In the genomic region with DNA sequence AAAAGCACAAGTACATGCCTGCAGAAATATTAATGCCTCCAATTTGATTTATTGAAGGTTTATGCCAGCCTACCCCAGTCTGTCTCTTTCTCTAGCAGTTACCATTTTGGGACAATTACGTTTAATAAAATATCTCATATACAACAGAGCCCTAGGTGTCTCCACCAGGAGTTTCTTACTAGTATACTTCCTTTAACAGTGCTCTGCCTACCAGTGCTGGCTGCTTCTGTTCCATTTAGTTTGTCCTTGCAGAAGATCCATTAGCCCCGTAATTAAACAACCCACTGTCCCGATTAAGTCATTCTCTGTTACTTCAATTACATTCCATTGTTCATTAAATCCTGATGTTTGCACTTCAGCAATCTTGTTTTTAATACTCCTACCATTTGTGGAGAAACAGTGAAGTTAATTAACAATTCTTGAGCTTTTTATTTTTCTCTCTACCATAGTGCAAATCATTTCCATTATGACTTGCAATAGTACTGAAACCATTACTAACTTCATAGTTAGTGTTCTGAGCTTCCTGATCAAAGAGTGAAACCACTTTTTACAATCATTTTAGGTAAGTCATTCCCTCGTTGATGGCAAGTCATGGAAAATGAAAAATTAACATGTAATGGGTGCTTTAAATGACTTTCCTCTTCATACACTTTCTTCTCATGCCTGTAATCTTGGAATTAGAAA, we compare ENCODE assay signal across 18 cellular contexts.
DNase-seq lines count a peak whose midpoint lies in the region; ATAC-seq and TF ChIP-seq lines count a peak whose summit lies in the region.
"Had no signal": no experiment of that assay in that cellular context is flagged by ENCODE, and none has a peak within 500 bp of the region (broad histone marks: within the 10 kb centered on the region; RNA-seq: fewer than 3 reads in every experiment).

No MANE protein-coding gene starts in this region.

- H3K27me3 Mint-ChIP-seq in T-helper 2 cell treated with Interferon-gamma antibody and Interleukin-4, amounts not matched to agents 5 μg/mL and 100 μg/mL, for 36 hours (ENCODE audit: low read depth): no peaks in the 10 kb centered on the region
- H3K27me3 Mint-ChIP-seq in endothelial cell (ENCODE audit: unreplicated experiment): no peaks in the 10 kb centered on the region

- peak; percentile 54 for ATAC-seq in GM18502 (IDR thresholded peaks at IDR 0.05; ENCODE audit: poor library complexity, unreplicated experiment)
- ATAC-seq in GM18873 (IDR thresholded peaks at IDR 0.05; ENCODE audit: low FRiP score, unreplicated experiment): peak; percentile 43
- ATAC-seq in HG02885 (IDR thresholded peaks at IDR 0.05; ENCODE audit: poor library complexity, unreplicated experiment): peak; percentile 48
- ATAC-seq: gastroesophageal sphincter, left ventricle myocardium superior had no signal

- no peaks in the 10 kb centered on the region for H3K9me3 Mint-ChIP-seq in T-helper 2 cell treated with Interferon-gamma antibody and Interleukin-4, amounts not matched to agents 5 μg/mL and 100 μg/mL, for 36 hours
- H3K9me3 Mint-ChIP-seq in endothelial cell (ENCODE audit: unreplicated experiment): no peaks in the 10 kb centered on the region

- peaks cover 43% of the 10 kb centered on the region for H3K4me1 Mint-ChIP-seq in T-helper 2 cell treated with Interferon-gamma antibody and Interleukin-4, amounts not matched to agents 5 μg/mL and 100 μg/mL, for 36 hours (ENCODE audit: low read depth)
- peaks cover 4% of the 10 kb centered on the region for H3K4me1 Mint-ChIP-seq in endothelial cell (ENCODE audit: unreplicated experiment)

- peak overlapping the region; percentile 60 for H3K27ac Mint-ChIP-seq in T-helper 2 cell treated with Interferon-gamma antibody and Interleukin-4, amounts not matched to agents 5 μg/mL and 100 μg/mL, for 36 hours
- no peak overlapping the region for H3K27ac Mint-ChIP-seq in endothelial cell (ENCODE audit: unreplicated experiment)

- H3K36me3 Mint-ChIP-seq in T-helper 2 cell treated with Interferon-gamma antibody and Interleukin-4, amounts not matched to agents 5 μg/mL and 100 μg/mL, for 36 hours (ENCODE audit: low read depth): peaks cover 64% of the 10 kb centered on the region
- H3K36me3 Mint-ChIP-seq in endothelial cell (ENCODE audit: low read depth, unreplicated experiment): no peaks in the 10 kb centered on the region

- peak overlapping the region; percentile 53 for H3K4me3 Mint-ChIP-seq in T-helper 2 cell treated with Interferon-gamma antibody and Interleukin-4, amounts not matched to agents 5 μg/mL and 100 μg/mL, for 36 hours
- H3K4me3 Mint-ChIP-seq in endothelial cell (ENCODE audit: unreplicated experiment): no peak overlapping the region

- DNase-seq in T-helper 2 cell treated with Interferon-gamma antibody and Interleukin-4, amounts not matched to agents 5 μg/mL and 100 μg/mL, for 36 hours (ENCODE audit: low spot score): no peak
- DNase-seq in activated CD8-positive, alpha-beta memory T cell treated with anti-CD3 and anti-CD28 coated beads for 24 hours: no peak
- DNase-seq in activated effector memory CD4-positive, alpha-beta T cell treated with Interleukin-2 at 50 U/mL for 16 hours: no peak
- DNase-seq in EL (no peak), endothelial cell (ENCODE audit: low spot score) (no peak)
- DNase-seq: activated CD8-positive, alpha-beta memory T cell treated with anti-CD3 and anti-CD28 coated beads, Interleukin-2, amount 50 U/mL, for 48 hours; AML-193; anterior cingulate cortex; Calu3; GDM1; left ventricle myocardium superior; NCI-H187; NCI-H69; posterior cingulate gyrus had no signal

- TF ChIP-seq CTCF in endothelial cell (IDR thresholded peaks at IDR 0.05; ENCODE audit: unreplicated experiment): no peak
